Comparison of ENCODE assay signal across 8 cellular contexts in genomic region chr12:79886917-79887519, GRCh38. TPM values are rescaled to one million over a fixed set of nuclear protein-coding genes. Genes with fewer than 3 reads are reported as not detected.
A peak's percentile ranks its signal among the peaks of the same experiment; 100 is the strongest.
DNase-seq lines count a peak whose midpoint lies in the region; TF ChIP-seq lines count a peak whose summit lies in the region.

No MANE protein-coding gene starts in this region.

- H3K4me3 ChIP-seq in DOHH2 (ENCODE audit: low read length) (no peak overlapping the region), Karpas-422 (ENCODE audit: low read length) (no peak overlapping the region), fibroblast of pulmonary artery (replicated peaks; ENCODE audit: low read depth, low read length) (no peak overlapping the region)

- H3K9ac ChIP-seq in Karpas-422 (ENCODE audit: low read length) = no peak overlapping the region

- no peaks in the 10 kb centered on the region for H3K27me3 ChIP-seq in DOHH2 (ENCODE audit: control insufficient read depth, low read length)
- H3K27me3 ChIP-seq in Karpas-422 (ENCODE audit: low read length) = no peaks in the 10 kb centered on the region

- TF ChIP-seq CTCF in DOHH2 (IDR thresholded peaks at IDR 0.05; ENCODE audit: low read depth, low read length, poor library complexity, severe bottlenecking) (peak; percentile 72), GM20000 (IDR thresholded peaks at IDR 0.05; ENCODE audit: extremely low read depth, missing control alignments) (peak; percentile 21), fibroblast of pulmonary artery (IDR thresholded peaks at IDR 0.05; ENCODE audit: low read length, missing control alignments) (peak; percentile 75)

- H3K79me2 ChIP-seq in DOHH2 (ENCODE audit: control insufficient read depth, low read length) = peaks cover 97% of the 10 kb centered on the region
- H3K79me2 ChIP-seq in Karpas-422 (ENCODE audit: low read length) = peaks cover 100% of the 10 kb centered on the region

- H3K9me3 ChIP-seq in DOHH2 (ENCODE audit: control insufficient read depth, insufficient read depth, low read length) (no peaks in the 10 kb centered on the region), Karpas-422 (ENCODE audit: low read length) (no peaks in the 10 kb centered on the region)

- no peak overlapping the region for H2AFZ ChIP-seq in Karpas-422 (ENCODE audit: low read length)

- H3K9me2 ChIP-seq in DOHH2 (replicated peaks; ENCODE audit: control insufficient read depth, low read length) = no peaks in the 10 kb centered on the region
- H3K9me2 ChIP-seq in Karpas-422 (replicated peaks; ENCODE audit: insufficient read depth, low read length) = no peaks in the 10 kb centered on the region

- H3F3A ChIP-seq in DOHH2 (ENCODE audit: control insufficient read depth, insufficient read depth) = peaks cover 2% of the 10 kb centered on the region; the same call in 1 of the 2 replicates

- H3K4me2 ChIP-seq in DOHH2 (ENCODE audit: low read length) (no peak overlapping the region), Karpas-422 (ENCODE audit: low read depth, low read length, poor library complexity, severe bottlenecking) (no peak overlapping the region)

- H3K4me1 ChIP-seq in DOHH2 (ENCODE audit: control insufficient read depth, low read length) = peaks cover 5% of the 10 kb centered on the region
- H3K4me1 ChIP-seq in Karpas-422 (ENCODE audit: low read length) = peaks cover 23% of the 10 kb centered on the region

- H3K27ac ChIP-seq in DOHH2 (ENCODE audit: low read depth, low read length) = no peak overlapping the region
- H3K27ac ChIP-seq in Karpas-422 (ENCODE audit: low read length) = no peak overlapping the region

- H4K20me1 ChIP-seq in DOHH2 (ENCODE audit: control insufficient read depth, insufficient read depth, low read depth, low read length) (peaks cover 24% of the 10 kb centered on the region), Karpas-422 (ENCODE audit: insufficient read depth, low read depth, low read length) (peaks cover 13% of the 10 kb centered on the region; the same call in 1 of the 2 replicates)

- no peaks in the 10 kb centered on the region for H3K36me3 ChIP-seq in DOHH2 (ENCODE audit: control insufficient read depth, low read length)
- H3K36me3 ChIP-seq in Karpas-422 (ENCODE audit: insufficient read depth, low read length) = no peaks in the 10 kb centered on the region

- DNase-seq in GM20000 (ENCODE audit: low spot score) (no peak), Karpas-422 (peak; percentile 86), SHP77 treated with DMSO at 0.1 percent for 48 hours (lab: John Stamatoyannopoulos, UW) (peak; percentile 45), fibroblast of pulmonary artery (ENCODE audit: low read depth) (peak; percentile 78), pons (ENCODE audit: low spot score) (peak; percentile 62), C1 segment of cervical spinal cord (lab: John Stamatoyannopoulos, UW) (no peak), T-helper 9 cell (no peak)

RNA-seq across cellular contexts. Expression of gene PPP1R12A, which starts 47.9 kb away (rescaled TPM):
- total RNA-seq in Karpas-422 (2014; rRNA removed; shearing (Covaris generic); ENCODE audit: low replicate concordance) = 84.9 and 95.1 TPM in 2 replicates

Comparison
In these comparisons a context has a peak if more than half of its experiments do, and no peak if none do; other contexts are left out.
1. CTCF ChIP-seq: peak in every context shown above with its lines; median percentile 75 in fibroblast of pulmonary artery; 72 in DOHH2; 21 in GM20000.
2. DNase-seq: peak in Karpas-422 (single experiment), SHP77 treated with DMSO at 0.1 percent for 48 hours (single experiment), fibroblast of pulmonary artery (single experiment) and pons (single experiment); none in GM20000 (single experiment), C1 segment of cervical spinal cord (0 of 14) and T-helper 9 cell (single experiment).